Comparison of ENCODE assay signal across 10 cellular contexts in genomic region chr12:19847294-19848059, GRCh38.
DNase-seq lines count a peak whose midpoint lies in the region; TF ChIP-seq lines count a peak whose summit lies in the region.
"Had no signal": no experiment of that assay in that cellular context is flagged by ENCODE, and none has a peak within 500 bp of the region (broad histone marks: within the 10 kb centered on the region; RNA-seq: fewer than 3 reads in every experiment).

No MANE protein-coding gene starts in this region.

- intact Hi-C loops in esophagus squamous epithelium (cut with DNase I) = no loop called here

- no peak for TF ChIP-seq POLR2A in esophagus squamous epithelium (IDR thresholded peaks at IDR 0.05)

- no peaks in the 10 kb centered on the region for H4K20me1 ChIP-seq in osteoblast (ENCODE audit: insufficient read depth, low read length)

- H3K27me3 ChIP-seq in esophagus squamous epithelium (no peaks in the 10 kb centered on the region), osteoblast (ENCODE audit: insufficient read depth, low read length) (no peaks in the 10 kb centered on the region)

- H2AFZ ChIP-seq in osteoblast (ENCODE audit: low read length) = peak overlapping the region; percentile 84

- H3K4me1 ChIP-seq in esophagus squamous epithelium (peaks cover 0 to 29% (median 7%) of the 10 kb centered on the region in 3 donors), osteoblast (ENCODE audit: insufficient read depth, low read length) (peaks cover 36% of the 10 kb centered on the region)

- 37 to 48% methylated on average over 10 to 11 of the region's 11 CpGs for WGBS in esophagus squamous epithelium, 2 donors

- DNase-seq in GM03348 (ENCODE audit: low spot score) (peak; percentile 16), NCI-H226 (peak; percentile 82), esophagus squamous epithelium (lab: John Stamatoyannopoulos, UW) (no peak), osteoblast (ENCODE audit: insufficient read length, low spot score, missing footprints) (no peak), GF-D8 (lab: John Stamatoyannopoulos, UW) (no peak), DMS79 (lab: John Stamatoyannopoulos, UW) (no peak), activated gamma-delta T cell treated with Interleukin-2 at 50 U/mL for 16 hours (no peak)
- no peak for DNase-seq in effector CD4-positive, alpha-beta T cell
- DNase-seq: CD8-positive, alpha-beta memory T cell; naive B cell had no signal

- H3K27ac ChIP-seq in esophagus squamous epithelium (peak overlapping the region in 3 of 4 donors; percentile 48 to 77 (median 52)), osteoblast (ENCODE audit: low read depth, low read length) (peak overlapping the region; percentile 91)

- no peaks in the 10 kb centered on the region for H3K79me2 ChIP-seq in osteoblast (ENCODE audit: insufficient read depth, low read length)

- H3K36me3 ChIP-seq in esophagus squamous epithelium = no peaks in the 10 kb centered on the region
- no peaks in the 10 kb centered on the region for H3K36me3 ChIP-seq in osteoblast (ENCODE audit: insufficient read depth, low read length)

- H3K9me3 ChIP-seq in esophagus squamous epithelium = no peaks in the 10 kb centered on the region
- H3K9me3 ChIP-seq in osteoblast (ENCODE audit: low read depth, low read length) = no peaks in the 10 kb centered on the region

- H3K4me2 ChIP-seq in osteoblast (ENCODE audit: insufficient read depth, low read length) = peak overlapping the region; percentile 69

- H3K4me3 ChIP-seq in esophagus squamous epithelium (peak overlapping the region in 1 of 4 donors; percentile 29), osteoblast (ENCODE audit: insufficient read depth, low read length) (peak overlapping the region; percentile 29)

- TF ChIP-seq CTCF in esophagus squamous epithelium (IDR thresholded peaks at IDR 0.05) = no peak
- TF ChIP-seq CTCF in osteoblast (IDR thresholded peaks at IDR 0.05; ENCODE audit: extremely low read depth, low read depth, low read length) = no peak

Comparison
In these comparisons a context has a peak if more than half of its experiments do, and no peak if none do; other contexts are left out.
1. DNase-seq: peak in GM03348 (single experiment) and NCI-H226 (single experiment); none in esophagus squamous epithelium (single experiment), osteoblast (single experiment), GF-D8 (single experiment), effector CD4-positive, alpha-beta T cell (single experiment), DMS79 (single experiment) and activated gamma-delta T cell treated with Interleukin-2 at 50 U/mL for 16 hours (single experiment).